Comparison of ENCODE assay signal across 13 cellular contexts in genomic region chr21:39136711-39137110, GRCh38. TPM values are rescaled to one million over a fixed set of nuclear protein-coding genes. Genes with fewer than 3 reads are reported as not detected.
DNase-seq lines count a peak whose midpoint lies in the region; ATAC-seq and TF ChIP-seq lines count a peak whose summit lies in the region.
"Had no signal": no experiment of that assay in that cellular context is flagged by ENCODE, and none has a peak within 500 bp of the region (broad histone marks: within the 10 kb centered on the region; RNA-seq: fewer than 3 reads in every experiment).

No MANE protein-coding gene starts in this region.

- H3K4me3 ChIP-seq in epithelial cell of esophagus (ENCODE audit: low read length) (no peak overlapping the region), MM.1S (ENCODE audit: low read length) (no peak overlapping the region), ovary (no peak overlapping the region)
- H3K4me3 ChIP-seq: colonic mucosa, GM12878 had no signal

- H3K27me3 ChIP-seq in MM.1S (replicated peaks; ENCODE audit: insufficient read depth, low read length) (no peaks in the 10 kb centered on the region), ovary (no peaks in the 10 kb centered on the region)
- H3K27me3 ChIP-seq: colonic mucosa had no signal

- no peaks in the 10 kb centered on the region for H3F3A ChIP-seq in MM.1S (ENCODE audit: insufficient read depth, low read length)

- H3K9me3 ChIP-seq in MM.1S (replicated peaks; ENCODE audit: insufficient read depth, low read length) (no peaks in the 10 kb centered on the region), ovary (no peaks in the 10 kb centered on the region)
- H3K9me3 ChIP-seq: colonic mucosa had no signal

- H2AFZ ChIP-seq in MM.1S (ENCODE audit: low read length): no peak overlapping the region
- H2AFZ ChIP-seq: parathyroid adenoma had no signal

- TF ChIP-seq POLR2A in ovary (IDR thresholded peaks at IDR 0.05): no peak

- no peaks in the 10 kb centered on the region for H3K79me2 ChIP-seq in MM.1S (ENCODE audit: low read length)
- H3K79me2 ChIP-seq: parathyroid adenoma had no signal

- no peak overlapping the region for H3K9ac ChIP-seq in MM.1S (ENCODE audit: low read length)
- H3K9ac ChIP-seq: parathyroid adenoma had no signal

- no peak overlapping the region for H3K27ac ChIP-seq in MM.1S (ENCODE audit: low read length)
- peak overlapping the region in 1 of 2 donors; percentile 19 for H3K27ac ChIP-seq in ovary
- H3K27ac ChIP-seq: colonic mucosa, parathyroid adenoma had no signal

- H3K36me3 ChIP-seq in MM.1S (replicated peaks; ENCODE audit: insufficient read depth, low read length) (no peaks in the 10 kb centered on the region), ovary (no peaks in the 10 kb centered on the region)
- H3K36me3 ChIP-seq: colonic mucosa had no signal

- H3K4me1 ChIP-seq in MM.1S (ENCODE audit: low read length) (no peaks in the 10 kb centered on the region), ovary (ENCODE audit: insufficient read depth) (no peaks in the 10 kb centered on the region)
- H3K4me1 ChIP-seq: colonic mucosa, parathyroid adenoma had no signal

- DNase-seq in ELR (ENCODE audit: low read depth): peak; percentile 89
- DNase-seq in RPMI7951 (ENCODE audit: low read depth): peak; percentile 89
- DNase-seq in epithelial cell of esophagus (ENCODE audit: low read depth): peak; percentile 72
- no peak for DNase-seq in sciatic nerve (ENCODE audit: low spot score)
- DNase-seq in GM10266 (ENCODE audit: extremely low spot score): no peak
- DNase-seq in HuH-7.5 (ENCODE audit: low spot score): no peak
- no peak for DNase-seq in MM.1S
- DNase-seq in ovary: no peak
- DNase-seq: kidney; stimulated activated CD4-positive, alpha-beta T cell treated with anti-CD3 and anti-CD28 coated beads, Interleukin-12 subunit alpha, Interleukin-12 subunit beta, amount 100 ng/mL, for 4 hours had no signal

- ATAC-seq in sciatic nerve: peak; percentile 8

- TF ChIP-seq CTCF in epithelial cell of esophagus (IDR thresholded peaks at IDR 0.05; ENCODE audit: insufficient read depth, low read depth, low read length, missing control alignments) (no peak), GM10266 (IDR thresholded peaks at IDR 0.05; ENCODE audit: control insufficient read depth, insufficient read depth, low read depth, missing control alignments) (no peak), MM.1S (IDR thresholded peaks at IDR 0.05; ENCODE audit: low read length) (no peak), ovary (IDR thresholded peaks at IDR 0.05) (no peak)

- TF ChIP-seq EP300 in ovary (IDR thresholded peaks at IDR 0.05): no peak

- H4K20me1 ChIP-seq in MM.1S (ENCODE audit: insufficient read depth, low read length): no peaks in the 10 kb centered on the region

- no peaks in the 10 kb centered on the region for H3K9me2 ChIP-seq in MM.1S (replicated peaks; ENCODE audit: insufficient read depth, low read length)

- H3K4me2 ChIP-seq in MM.1S (ENCODE audit: low read depth, low read length): no peak overlapping the region

- intact Hi-C loops in sciatic nerve (cut with DNase I) (loop anchor here (10.0 kb wide), 1 partner anchor 402 kb away; no protein-coding TSS in a partner anchor), ovary (cut with DNase I) (loop anchor here (2.0 to 10.0 kb wide), 4 partner anchors 329 to 632 kb away; partner anchors contain the start of gene ETS2 (in 1 of the 4))

- 90 to 93% (median 92%) methylated on average over 5 of the region's 5 CpGs for WGBS in ovary, 3 donors

RNA-seq across cellular contexts. Expression of gene PSMG1, which starts 46.5 kb away (rescaled TPM):
- total RNA-seq in RPMI7951 (2014; rRNA removed; shearing (Covaris generic)): 100 and 109 TPM in 2 replicates
- total RNA-seq in sciatic nerve: 18.2 TPM
- 10 to 100 TPM; 16.2 to 42.7 (median 32.2) TPM for total RNA-seq in ovary
- polyA plus RNA-seq in ovary: 10 to 100 TPM; 28.9 to 45.5 TPM

Comparison
In these comparisons a context has a peak if more than half of its experiments do, and no peak if none do; other contexts are left out.
1. DNase-seq: peak in ELR (single experiment), RPMI7951 (single experiment) and epithelial cell of esophagus (single experiment); none in sciatic nerve (single experiment), GM10266 (single experiment), HuH-7.5 (single experiment), MM.1S (single experiment) and ovary (0 of 5).